In genomic region chr3:37946531-37946889, GRCh38 we compare ENCODE assay signal across 15 cellular contexts. TPM values are rescaled to one million over a fixed set of nuclear protein-coding genes. Genes with fewer than 3 reads are reported as not detected.
A peak's percentile ranks its signal among the peaks of the same experiment; 100 is the strongest.
DNase-seq lines count a peak whose midpoint lies in the region; ATAC-seq and TF ChIP-seq lines count a peak whose summit lies in the region.
"Had no signal": no experiment of that assay in that cellular context is flagged by ENCODE, and none has a peak within 500 bp of the region (broad histone marks: within the 10 kb centered on the region; RNA-seq: fewer than 3 reads in every experiment).

No MANE protein-coding gene starts in this region.

- ATAC-seq in left cardiac atrium (no peak), HG03045 (IDR thresholded peaks at IDR 0.05; ENCODE audit: unreplicated experiment) (no peak)
- ATAC-seq: stimulated activated naive CD8-positive, alpha-beta T cell treated with anti-CD3 and anti-CD28 coated beads, Interleukin-15, Interleukin-2, amounts not matched to agents 100 U/mL and 50 U/mL, for 24 hours had no signal

- peak overlapping the region; percentile 56 for H2BK120ac ChIP-seq in trophoblast cell (ENCODE audit: insufficient read depth, low read length, poor library complexity)

- H3K4me1 ChIP-seq in left ventricle myocardium inferior (peaks cover 42% of the 10 kb centered on the region), esophagus (ENCODE audit: control insufficient read depth in 2 of 2, insufficient read depth in 2 of 2, low read length in 1 of 2) (peaks cover 2 to 20% of the 10 kb centered on the region in 2 donors), trophoblast cell (ENCODE audit: control insufficient read depth in 1 of 2, insufficient read depth in 2 of 2, low read length in 2 of 2) (peaks cover 29 to 37% of the 10 kb centered on the region in 2 experiments)

- H2BK5ac ChIP-seq in trophoblast cell (ENCODE audit: low read depth, low read length, poor library complexity) = peak overlapping the region; percentile 83

- TF ChIP-seq CTCF in left ventricle myocardium inferior (IDR thresholded peaks at IDR 0.05; ENCODE audit: borderline replicate concordance) = no peak

- peak overlapping the region; percentile 39 for H2AK5ac ChIP-seq in trophoblast cell (ENCODE audit: low read length)

- H3K4me2 ChIP-seq in trophoblast cell (ENCODE audit: low read length) = peak overlapping the region; percentile 50

- DNase-seq in left ventricle myocardium inferior (no peak), left cardiac atrium (no peak), trophoblast cell (no peak), DMS 273 treated with DMSO at 0.1 percent for 48 hours (lab: John Stamatoyannopoulos, UW) (no peak), AG08396 (ENCODE audit: low spot score) (no peak)
- no peak for DNase-seq in stimulated activated naive CD4-positive, alpha-beta T cell (lab: John Stamatoyannopoulos, UW)
- DNase-seq: activated CD4-positive, alpha-beta T cell treated with anti-CD3 and anti-CD28 coated beads, Interleukin-2, amount 10 ng/mL, durations not matched to agents 24 days and 14 days; central memory CD4-positive, alpha-beta T cell; DMS53; NCI-H1436; NCI-H82; stimulated activated CD4-positive, alpha-beta T cell treated with anti-CD3 and anti-CD28 coated beads, Interleukin-1b, Interleukin-23, amount 100 ng/mL, for 48 hours; stimulated activated naive CD8-positive, alpha-beta T cell treated with anti-CD3 and anti-CD28 coated beads, Interleukin-15, Interleukin-2, amounts not matched to agents 100 U/mL and 50 U/mL, for 24 hours had no signal

- H3K36me3 ChIP-seq in left ventricle myocardium inferior = no peaks in the 10 kb centered on the region
- H3K36me3 ChIP-seq in esophagus (ENCODE audit: control insufficient read depth in 2 of 2, insufficient read depth in 2 of 2, low read length in 1 of 2) = no peaks in the 10 kb centered on the region
- H3K36me3 ChIP-seq in trophoblast cell (ENCODE audit: control insufficient read depth in 1 of 2, insufficient read depth in 2 of 2, low read length in 2 of 2) = no peaks in the 10 kb centered on the region

- peaks cover 2% of the 10 kb centered on the region for H3K79me2 ChIP-seq in trophoblast cell (ENCODE audit: control insufficient read depth, insufficient read depth, low read length, poor library complexity)

- peaks cover 16% of the 10 kb centered on the region for H3K79me1 ChIP-seq in trophoblast cell (ENCODE audit: low read length)

- no peak overlapping the region for H4K12ac ChIP-seq in trophoblast cell (ENCODE audit: low read depth, low read length)

- H3K18ac ChIP-seq in trophoblast cell (ENCODE audit: low read length) = peak overlapping the region; percentile 43

- peak overlapping the region; percentile 35 for H2AFZ ChIP-seq in trophoblast cell (ENCODE audit: insufficient read depth, low read length, poor library complexity)

- intact Hi-C loops in left ventricle myocardium inferior (cut with micrococcal nuclease) (no loop called here), left cardiac atrium (cut with DNase I) (no loop called here)

- H3K27ac ChIP-seq in left ventricle myocardium inferior (replicated peaks) (peak overlapping the region; percentile 72), esophagus (ENCODE audit: low read depth in 2 of 2, low read length in 1 of 2) (peak overlapping the region; percentile 40 to 81), trophoblast cell (ENCODE audit: low read depth, low read length) (peak overlapping the region; percentile 88)

- no peak overlapping the region for H3K23ac ChIP-seq in trophoblast cell (ENCODE audit: low read length)

- peak overlapping the region; percentile 21 for H2BK12ac ChIP-seq in trophoblast cell (ENCODE audit: low read length)

- H3K9me3 ChIP-seq in left ventricle myocardium inferior (replicated peaks) = no peaks in the 10 kb centered on the region
- no peaks in the 10 kb centered on the region for H3K9me3 ChIP-seq in esophagus (ENCODE audit: control insufficient read depth in 2 of 2, insufficient read depth in 1 of 2, low read depth in 1 of 2, low read length in 1 of 2)
- H3K9me3 ChIP-seq in trophoblast cell (ENCODE audit: insufficient read depth, low read depth, low read length) = no peaks in the 10 kb centered on the region

- no peak overlapping the region for H3K4ac ChIP-seq in trophoblast cell (ENCODE audit: low read depth, low read length)

- H3K4me3 ChIP-seq in left ventricle myocardium inferior (no peak overlapping the region), esophagus (ENCODE audit: low read depth in 1 of 2, low read length in 2 of 2) (no peak overlapping the region), trophoblast cell (ENCODE audit: low read depth, low read length) (no peak overlapping the region)

- H4K8ac ChIP-seq in trophoblast cell (ENCODE audit: low read depth, low read length) = no peak overlapping the region

- WGBS in esophagus, 2 donors = 16 to 37% methylated on average over 2 of the region's 2 CpGs
- no CpG with 5 or more reads among the region's 2 CpGs for WGBS in trophoblast cell (ENCODE audit: extremely low coverage, insufficient coverage, insufficient read length)

- peak overlapping the region; percentile 68 for H3K14ac ChIP-seq in trophoblast cell (ENCODE audit: low read length)

- H4K91ac ChIP-seq in trophoblast cell (ENCODE audit: low read depth, low read length) = peak overlapping the region; percentile 72

- no peaks in the 10 kb centered on the region for H3K27me3 ChIP-seq in left ventricle myocardium inferior (ENCODE audit: low read depth)
- no peaks in the 10 kb centered on the region for H3K27me3 ChIP-seq in esophagus (ENCODE audit: control insufficient read depth in 1 of 2, insufficient read depth in 2 of 2, low read length in 2 of 2)
- H3K27me3 ChIP-seq in trophoblast cell (ENCODE audit: insufficient read depth, low read length) = no peaks in the 10 kb centered on the region

- no peak overlapping the region for H3K9ac ChIP-seq in trophoblast cell (ENCODE audit: low read length)

RNA-seq across cellular contexts. Expression of gene VILL, which starts 44.1 kb away (rescaled TPM):
- 3.6 TPM for total RNA-seq in left ventricle myocardium inferior
- 1 to 10 TPM; 6.1 to 6.2 TPM for total RNA-seq in left cardiac atrium
- 10 to 100 TPM in 1 of 2 donors, 1 to 10 TPM in 1; 4.9 to 16.7 TPM for polyA plus RNA-seq in esophagus
- polyA plus RNA-seq in trophoblast cell (2013) = 0.82 and 0.85 TPM in 2 replicates
